In the genomic region with DNA sequence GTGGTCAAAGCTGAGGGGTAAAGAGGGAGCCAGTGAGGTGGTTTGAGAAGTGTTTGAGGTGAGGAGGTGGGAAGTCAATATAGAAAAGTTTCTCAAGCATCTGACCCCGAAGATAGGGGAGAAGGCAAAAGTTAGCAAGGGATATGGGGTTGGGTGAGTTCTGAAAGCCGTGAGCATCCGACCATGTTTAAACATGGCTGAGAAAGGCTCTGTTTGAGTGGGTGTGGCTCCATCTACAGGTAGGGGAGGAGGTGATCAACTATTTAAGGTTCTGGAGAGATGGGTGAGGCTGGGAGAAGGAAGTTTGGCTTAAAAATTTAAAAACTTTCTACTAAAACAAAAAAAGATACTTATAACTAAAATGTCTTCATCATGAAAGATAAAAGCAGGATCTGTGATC, we compare ENCODE assay signal across 8 cellular contexts.
DNase-seq lines count a peak whose midpoint lies in the region; ATAC-seq, FAIRE-seq and TF ChIP-seq lines count a peak whose summit lies in the region.

No MANE protein-coding gene starts in this region.

- no peak overlapping the region for H3K4me2 ChIP-seq in H1 (ENCODE audit: insufficient read depth in 1 of 2, low read depth in 2 of 2, low read length in 2 of 2)

- POLR2A ChIA-PET in H1 (lab: Charles Lee; ENCODE audit: partially characterized antibody): interaction anchor here (0.9 to 1.2 kb wide), 3 partner anchors 9 to 52 kb away, joined by 4 to 7 read pairs (median 5); no protein-coding TSS in a partner anchor

- H3K27ac ChIP-seq in H1 (ENCODE audit: low read depth, low read length): peak overlapping the region; percentile 33; the same call in 1 of the 2 replicates

- H3K79me1 ChIP-seq in H1 (ENCODE audit: low read depth, low read length): no peaks in the 10 kb centered on the region

- no peak overlapping the region for H3K9ac ChIP-seq in H1 (replicated peaks in 1 of 4; ENCODE audit: extremely low read depth in 1 of 4, low read depth in 3 of 4, low read length in 3 of 4)

- peak overlapping the region; percentile 91 for H4K91ac ChIP-seq in H1 (replicated peaks; ENCODE audit: insufficient read length, low read length)

- WGBS in H1 (ENCODE audit: extremely low coverage in 1 of 2, insufficient coverage in 1 of 2, insufficient read length in 1 of 2, insufficient replicate concordance in 2 of 2, low coverage in 1 of 2, low lambda C conversion rate in 2 of 2, missing lambda C conversion rate in 1 of 2), 2 experiments: 62% methylated on average over 3 of the region's 3 CpGs; no CpG with 5 or more reads in 1 of the 2 experiments

- peak overlapping the region; percentile 97 for H2BK120ac ChIP-seq in H1 (replicated peaks; ENCODE audit: low read depth, low read length)

- no peaks in the 10 kb centered on the region for H3K79me2 ChIP-seq in H1 (ENCODE audit: control insufficient read depth in 1 of 2, insufficient read depth in 2 of 2, low read length in 2 of 2)

- peak overlapping the region; percentile 60; the same call in 1 of the 2 replicates for H2BK5ac ChIP-seq in H1 (ENCODE audit: low read depth, low read length)

- peaks cover 0 to 4% (median 1%) of the 10 kb centered on the region in 4 experiments; a peak in 1 of 7 replicates for H3K4me1 ChIP-seq in H1 (replicated peaks in 1 of 4; ENCODE audit: control insufficient read depth in 3 of 4, insufficient read depth in 4 of 4, low read length in 3 of 4)

- peak; percentile 70 for FAIRE-seq in H1 (lab: Jason Lieb, UNC)

- peak overlapping the region; percentile 97 for H2BK20ac ChIP-seq in H1 (ENCODE audit: low read length)

- no peaks in the 10 kb centered on the region for H3K36me3 ChIP-seq in H1 (ENCODE audit: control insufficient read depth in 2 of 4, insufficient read depth in 4 of 4, low read length in 3 of 4)

- peak; percentile 47 for DNase-seq in activated CD8-positive, alpha-beta memory T cell treated with anti-CD3 and anti-CD28 coated beads, Interleukin-2, amount 10 ng/mL, durations not matched to agents 7 days and 5 days
- no peak for DNase-seq in activated CD8-positive, alpha-beta memory T cell treated with anti-CD3 and anti-CD28 coated beads for 24 hours
- DNase-seq in NCI-H526 treated with DMSO at 0.1 percent for 48 hours (lab: John Stamatoyannopoulos, UW) (peak; percentile 23), H1 (ENCODE audit: low read depth in 1 of 2, low spot score in 2 of 2) (no peak), COLO829 (ENCODE audit: low spot score) (no peak), GM19240 (ENCODE audit: insufficient read length, low spot score) (no peak)
- DNase-seq in stimulated activated CD4-positive, alpha-beta T cell treated with anti-CD3 and anti-CD28 coated beads, TNF-alpha, amount 100 ng/mL, for 24 hours (ENCODE audit: low read depth in 3 of 3): peak in 2 of 3 experiments; percentile 6 to 9

- no peak for TF ChIP-seq POLR2A in H1 (IDR thresholded peaks at IDR 0.05; ENCODE audit: control extremely low read depth in 1 of 2, low read depth in 2 of 2, low read length in 2 of 2)

- no peak for TF ChIP-seq EP300 in H1 (IDR thresholded peaks at IDR 0.05; ENCODE audit: borderline replicate concordance in 1 of 2, low read depth in 2 of 2, low read length in 2 of 2)

- no peak overlapping the region for H3K14ac ChIP-seq in H1 (ENCODE audit: insufficient read length)

- H3K23me2 ChIP-seq in H1 (ENCODE audit: low read depth, low read length): no peaks in the 10 kb centered on the region

- H3K9me3 Mint-ChIP-seq in activated CD8-positive, alpha-beta memory T cell treated with anti-CD3 and anti-CD28 coated beads, Interleukin-2, amount 10 ng/mL, durations not matched to agents 7 days and 5 days (ENCODE audit: low read depth): no peaks in the 10 kb centered on the region

- H3K23ac ChIP-seq in H1 (ENCODE audit: insufficient read length): no peak overlapping the region

- H4K20me1 ChIP-seq in H1 (replicated peaks in 1 of 2; ENCODE audit: control insufficient read depth in 1 of 2, insufficient read depth in 2 of 2, low read length in 2 of 2): no peaks in the 10 kb centered on the region

- H3K4me3 ChIP-seq in H1 (ENCODE audit: extremely low read depth in 1 of 4, insufficient read depth in 2 of 4, low read depth in 3 of 4, low read length in 4 of 4): no peak overlapping the region

- no peaks in the 10 kb centered on the region for H3K36me3 Mint-ChIP-seq in activated CD8-positive, alpha-beta memory T cell treated with anti-CD3 and anti-CD28 coated beads, Interleukin-2, amount 10 ng/mL, durations not matched to agents 7 days and 5 days

- TF ChIP-seq RAD21 in H1 (IDR thresholded peaks at IDR 0.05 in 1 of 2, conservative IDR thresholded peaks at IDR 0.05 in 1 of 2; ENCODE audit: low read depth in 2 of 2, low read length in 2 of 2): peak; percentile 89 to 90

- H3K4me3 Mint-ChIP-seq in activated CD8-positive, alpha-beta memory T cell treated with anti-CD3 and anti-CD28 coated beads, Interleukin-2, amount 10 ng/mL, durations not matched to agents 7 days and 5 days: no peak overlapping the region

- H3K4ac ChIP-seq in H1 (replicated peaks; ENCODE audit: insufficient read length, low read depth, low read length): peak overlapping the region; percentile 73

- no peaks in the 10 kb centered on the region for H3K9me3 ChIP-seq in H1 (ENCODE audit: insufficient read depth in 2 of 2, low read depth in 1 of 2, low read length in 1 of 2)

- H4K5ac ChIP-seq in H1 (ENCODE audit: insufficient read length, low read depth, low read length): no peak overlapping the region

- H2AFZ ChIP-seq in H1 (ENCODE audit: low read length): peak overlapping the region; percentile 96

- H4K8ac ChIP-seq in H1 (ENCODE audit: extremely low read depth, insufficient read depth, low read length): no peak overlapping the region; the same call in 1 of the 2 replicates

- no peak overlapping the region for H3K56ac ChIP-seq in H1 (replicated peaks; ENCODE audit: insufficient read length, low read depth, low read length)

- H2AK5ac ChIP-seq in H1 (ENCODE audit: low read depth, low read length): no peak overlapping the region; the same call in 1 of the 2 replicates

- H3K27me3 ChIP-seq in H1 (replicated peaks in 1 of 4; ENCODE audit: control insufficient read depth in 3 of 4, extremely low read depth in 1 of 4, insufficient read depth in 3 of 4, low read length in 3 of 4): no peaks in the 10 kb centered on the region

- peak overlapping the region; percentile 49; the same call in 1 of the 2 replicates for H2BK15ac ChIP-seq in H1 (ENCODE audit: low read length)

- peak overlapping the region; percentile 52 for H3K18ac ChIP-seq in H1 (ENCODE audit: extremely low read depth, low read length)

- peak overlapping the region; percentile 85 for H2BK12ac ChIP-seq in H1 (ENCODE audit: low read depth, low read length)

- peak; percentile 16 to 66 (median 65) for TF ChIP-seq CTCF in H1 (IDR thresholded peaks at IDR 0.05; ENCODE audit: control extremely low read depth in 1 of 3, insufficient read depth in 1 of 3, low read depth in 1 of 3, low read length in 3 of 3)

- no peaks in the 10 kb centered on the region for H3K4me1 Mint-ChIP-seq in activated CD8-positive, alpha-beta memory T cell treated with anti-CD3 and anti-CD28 coated beads, Interleukin-2, amount 10 ng/mL, durations not matched to agents 7 days and 5 days

- H3K27ac Mint-ChIP-seq in activated CD8-positive, alpha-beta memory T cell treated with anti-CD3 and anti-CD28 coated beads, Interleukin-2, amount 10 ng/mL, durations not matched to agents 7 days and 5 days: no peak overlapping the region

- ATAC-seq in activated CD8-positive, alpha-beta memory T cell treated with anti-CD3 and anti-CD28 coated beads, Interleukin-2, amount 10 ng/mL, durations not matched to agents 7 days and 5 days: no peak
- no peak for ATAC-seq in HG02970 (IDR thresholded peaks at IDR 0.05; ENCODE audit: low FRiP score, unreplicated experiment)

- H3K27me3 Mint-ChIP-seq in activated CD8-positive, alpha-beta memory T cell treated with anti-CD3 and anti-CD28 coated beads, Interleukin-2, amount 10 ng/mL, durations not matched to agents 7 days and 5 days: peaks cover 45% of the 10 kb centered on the region

- CTCF ChIA-PET in activated CD8-positive, alpha-beta memory T cell treated with anti-CD3 and anti-CD28 coated beads, Interleukin-2, amount 10 ng/mL, durations not matched to agents 7 days and 5 days (lab: Charles Lee): interaction anchor here (0.7 to 1.3 kb wide), 3 partner anchors 12 to 476 kb away, joined by 4 to 7 read pairs (median 4); no protein-coding TSS in a partner anchor
- CTCF ChIA-PET in H1 (lab: Charles Lee; ENCODE audit: partially characterized antibody): interaction anchor here (0.7 to 3.9 kb wide), 36 partner anchors 10 to 476 kb away, joined by 3 to 16 read pairs (median 4); no protein-coding TSS in a partner anchor

TF ChIP-seq in H1, 55 proteins besides CTCF, POLR2A, EP300 and RAD21:
- TF ChIP-seq NANOG (IDR thresholded peaks at IDR 0.05; ENCODE audit: insufficient read depth, low read depth, low read length, poor library complexity, severe bottlenecking) (no peak), NRF1 (IDR thresholded peaks at IDR 0.05; ENCODE audit: low read depth, low read length) (no peak), TAF7 (optimal IDR thresholded peaks at IDR 0.05; ENCODE audit: borderline replicate concordance, low read depth, low read length) (no peak), YY1 (IDR thresholded peaks at IDR 0.05; ENCODE audit: low read depth, low read length) (peak; percentile 92), TAF1 (IDR thresholded peaks at IDR 0.05; ENCODE audit: low read depth, low read length) (0 out of 2 replicates have a peak, but pooled peaks have one; percentile 25), BCL11A (IDR thresholded peaks at IDR 0.05; ENCODE audit: low read depth in 2 of 2, low read length in 2 of 2) (no peak), CEBPB (IDR thresholded peaks at IDR 0.05; ENCODE audit: low read depth, low read length) (0 out of 2 replicates have a peak, but pooled peaks have one; percentile 6)

Comparison
In these comparisons a context has a peak if more than half of its experiments do, and no peak if none do; other contexts are left out.
1. DNase-seq: peak in activated CD8-positive, alpha-beta memory T cell treated with anti-CD3 and anti-CD28 coated beads, Interleukin-2, amount 10 ng/mL, durations not matched to agents 7 days and 5 days (single experiment), NCI-H526 treated with DMSO at 0.1 percent for 48 hours (single experiment) and stimulated activated CD4-positive, alpha-beta T cell treated with anti-CD3 and anti-CD28 coated beads, TNF-alpha, amount 100 ng/mL, for 24 hours (2 of 3); none in activated CD8-positive, alpha-beta memory T cell treated with anti-CD3 and anti-CD28 coated beads for 24 hours (single experiment), H1 (0 of 2), COLO829 (single experiment) and GM19240 (single experiment).